ENCODE assay signal across 9 cellular contexts in genomic region chr1:55064861-55065263, GRCh38. TPM values are rescaled to one million over a fixed set of nuclear protein-coding genes. Genes with fewer than 3 reads are reported as not detected.
A peak's percentile ranks its signal among the peaks of the same experiment; 100 is the strongest.
DNase-seq lines count a peak whose midpoint lies in the region; ATAC-seq and TF ChIP-seq lines count a peak whose summit lies in the region.
"Had no signal": no experiment of that assay in that cellular context is flagged by ENCODE, and none has a peak within 500 bp of the region (broad histone marks: within the 10 kb centered on the region; RNA-seq: fewer than 3 reads in every experiment).

No MANE protein-coding gene starts in this region.

- H3K27me3 Mint-ChIP-seq in activated naive CD4-positive, alpha-beta T cell treated with anti-CD3 and anti-CD28 coated beads, Interleukin-2, amount 10 ng/mL, durations not matched to agents 7 days and 5 days = no peaks in the 10 kb centered on the region
- H3K27me3 Mint-ChIP-seq in immature natural killer cell (ENCODE audit: low read depth in 3 of 3) = peaks cover 0 to 7% (median 0%) of the 10 kb centered on the region in 3 donors
- no peaks in the 10 kb centered on the region for H3K27me3 Mint-ChIP-seq in type B pancreatic cell

- H3K9me3 ChIP-seq in heart right ventricle = no peaks in the 10 kb centered on the region
- no peaks in the 10 kb centered on the region for H3K9me3 ChIP-seq in stomach
- H3K9me3 ChIP-seq: adrenal gland had no signal

- H3K4me3 Mint-ChIP-seq in activated naive CD4-positive, alpha-beta T cell treated with anti-CD3 and anti-CD28 coated beads, Interleukin-2, amount 10 ng/mL, durations not matched to agents 7 days and 5 days = no peak overlapping the region
- H3K4me3 Mint-ChIP-seq in immature natural killer cell = no peak overlapping the region
- no peak overlapping the region for H3K4me3 Mint-ChIP-seq in type B pancreatic cell

- H3K27me3 ChIP-seq in heart right ventricle (no peaks in the 10 kb centered on the region), stomach (no peaks in the 10 kb centered on the region)
- H3K27me3 ChIP-seq: adrenal gland had no signal

- H3K36me3 Mint-ChIP-seq in activated naive CD4-positive, alpha-beta T cell treated with anti-CD3 and anti-CD28 coated beads, Interleukin-2, amount 10 ng/mL, durations not matched to agents 7 days and 5 days = peaks cover 22% of the 10 kb centered on the region
- H3K36me3 Mint-ChIP-seq in immature natural killer cell (peaks cover 8 to 33% (median 26%) of the 10 kb centered on the region in 3 donors), type B pancreatic cell (peaks cover 15% of the 10 kb centered on the region)

- no peak overlapping the region for H3K27ac Mint-ChIP-seq in activated naive CD4-positive, alpha-beta T cell treated with anti-CD3 and anti-CD28 coated beads, Interleukin-2, amount 10 ng/mL, durations not matched to agents 7 days and 5 days
- peak overlapping the region in 3 of 6 donors; percentile 8 to 33 (median 15) for H3K27ac Mint-ChIP-seq in immature natural killer cell
- H3K27ac Mint-ChIP-seq in type B pancreatic cell = no peak overlapping the region

- H3K27ac ChIP-seq in RWPE1 = peak overlapping the region; percentile 42; the same call in 1 of the 2 replicates
- peak overlapping the region in 9 of 10 donors; percentile 9 to 83 (median 72) for H3K27ac ChIP-seq in heart right ventricle
- H3K27ac ChIP-seq in stomach = peak overlapping the region in 2 of 5 donors; percentile 14 to 48
- H3K27ac ChIP-seq: adrenal gland had no signal

- TF ChIP-seq EP300 in Ishikawa (IDR thresholded peaks at IDR 0.05; ENCODE audit: borderline replicate concordance) (no peak), stomach (IDR thresholded peaks at IDR 0.05) (no peak)

- no peaks in the 10 kb centered on the region for H3K9me3 Mint-ChIP-seq in activated naive CD4-positive, alpha-beta T cell treated with anti-CD3 and anti-CD28 coated beads, Interleukin-2, amount 10 ng/mL, durations not matched to agents 7 days and 5 days
- no peaks in the 10 kb centered on the region for H3K9me3 Mint-ChIP-seq in immature natural killer cell
- H3K9me3 Mint-ChIP-seq in type B pancreatic cell = no peaks in the 10 kb centered on the region

- H3K4me3 ChIP-seq in heart right ventricle (no peak overlapping the region), stomach (no peak overlapping the region)
- H3K4me3 ChIP-seq: adrenal gland had no signal

- POLR2A ChIA-PET in RWPE1 (lab: Yijun Ruan, JAX; ENCODE audit: low non-redundant PET) = no interaction called here

- peaks cover 0 to 41% (median 10%) of the 10 kb centered on the region in 9 donors for H3K36me3 ChIP-seq in heart right ventricle
- H3K36me3 ChIP-seq in stomach = peaks cover 12 to 43% (median 42%) of the 10 kb centered on the region in 4 donors

- peaks cover 7% of the 10 kb centered on the region for H3K4me1 Mint-ChIP-seq in activated naive CD4-positive, alpha-beta T cell treated with anti-CD3 and anti-CD28 coated beads, Interleukin-2, amount 10 ng/mL, durations not matched to agents 7 days and 5 days
- peaks cover 6 to 10% of the 10 kb centered on the region in 2 donors for H3K4me1 Mint-ChIP-seq in immature natural killer cell
- H3K4me1 Mint-ChIP-seq in type B pancreatic cell (ENCODE audit: unreplicated experiment) = no peaks in the 10 kb centered on the region

- TF ChIP-seq CTCF in RWPE1 (conservative IDR thresholded peaks at IDR 0.05; ENCODE audit: low read depth) (no peak), heart right ventricle (IDR thresholded peaks at IDR 0.05) (no peak), stomach (IDR thresholded peaks at IDR 0.05) (no peak), type B pancreatic cell (conservative IDR thresholded peaks at IDR 0.05) (no peak)

- TF ChIP-seq RAD21 in Ishikawa (IDR thresholded peaks at IDR 0.05; ENCODE audit: low read depth) = no peak

- H3K4me1 ChIP-seq in heart right ventricle (peaks cover 4 to 46% (median 35%) of the 10 kb centered on the region in 9 donors), stomach (peaks cover 0 to 22% (median 9%) of the 10 kb centered on the region in 4 donors)

- 20 to 30% methylated on average over 2 of the region's 2 CpGs for WGBS in heart right ventricle, 2 donors
- 24 to 31% (median 28%) methylated on average over 2 of the region's 2 CpGs for WGBS in stomach, 5 donors

- DNase-seq in RWPE1 (ENCODE audit: low spot score) = no peak
- peak; percentile 51 to 69 for DNase-seq in heart right ventricle
- DNase-seq in stomach = peak; percentile 43
- no peak for DNase-seq in activated naive CD4-positive, alpha-beta T cell treated with anti-CD3 and anti-CD28 coated beads, Interleukin-2, amount 10 ng/mL, durations not matched to agents 7 days and 5 days
- no peak for DNase-seq in immature natural killer cell
- DNase-seq in type B pancreatic cell (ENCODE audit: extremely low spot score, unreplicated experiment) = no peak
- DNase-seq in NCI-H1436 treated with DMSO at 0.1 percent for 48 hours (lab: John Stamatoyannopoulos, UW) = no peak

- intact Hi-C loops in heart right ventricle (cut with DNase I) = no loop called here
- intact Hi-C loops in stomach (cut with DNase I; ENCODE audit: low total_unique reads) = no loop called here

- CTCF ChIA-PET in RWPE1 (lab: Yijun Ruan, JAX) = interaction anchor here (0.6 to 1.5 kb wide), 3 partner anchors 9 to 15 kb away, joined by 3 to 4 read pairs (median 3); no protein-coding TSS in a partner anchor
- CTCF ChIA-PET in activated naive CD4-positive, alpha-beta T cell treated with anti-CD3 and anti-CD28 coated beads, Interleukin-2, amount 10 ng/mL, durations not matched to agents 7 days and 5 days (lab: Charles Lee) = no interaction called here

- peak; percentile 40 to 79 (median 66) for ATAC-seq in heart right ventricle

- TF ChIP-seq POLR2A in stomach (IDR thresholded peaks at IDR 0.05) = no peak

TF ChIP-seq in Ishikawa, 13 proteins besides CTCF, POLR2A, EP300 and RAD21:
- TF ChIP-seq TEAD4 (IDR thresholded peaks at IDR 0.05) (peak; percentile 53), YY1 (IDR thresholded peaks at IDR 0.05; ENCODE audit: low read depth) (no peak), NFIC (IDR thresholded peaks at IDR 0.05) (peak; percentile 49; the same call in 1 of the 2 replicates), EGR1 (IDR thresholded peaks at IDR 0.05) (no peak)
TF ChIP-seq in Ishikawa: peak in this region for 2.

RNA-seq across cellular contexts. Expression of gene PCSK9, which starts 25.5 kb away (rescaled TPM):
- total RNA-seq in heart right ventricle (under 1 TPM in 2 of 10 donors, not detected in 8; 0.05 to 0.07 TPM), stomach (10 to 100 TPM in 1 of 5 donors, 1 to 10 TPM in 3, not detected in 1; 1.1 to 26.1 (median 2.2) TPM), type B pancreatic cell (ENCODE audit: low replicate concordance) (9.5 and 15.3 TPM in 2 replicates)
- polyA plus RNA-seq in heart right ventricle (under 1 TPM in 1 of 2 donors, not detected in 1; under 0.01 TPM), stomach (1 to 10 TPM in 2 of 3 donors, not detected in 1; 2.6 to 4.4 TPM), immature natural killer cell (not detected)

Comparison
In these comparisons a context has a peak if more than half of its experiments do, and no peak if none do; other contexts are left out.
1. DNase-seq: peak in heart right ventricle (2 of 2) and stomach (single experiment); none in RWPE1 (single experiment), activated naive CD4-positive, alpha-beta T cell treated with anti-CD3 and anti-CD28 coated beads, Interleukin-2, amount 10 ng/mL, durations not matched to agents 7 days and 5 days (single experiment), immature natural killer cell (0 of 3), type B pancreatic cell (single experiment) and NCI-H1436 treated with DMSO at 0.1 percent for 48 hours (single experiment).